Comparison of ENCODE assay signal across 10 cellular contexts in genomic region chr6:118725944-118726343, GRCh38.
A peak's percentile ranks its signal among the peaks of the same experiment; 100 is the strongest.
DNase-seq lines count a peak whose midpoint lies in the region; FAIRE-seq and TF ChIP-seq lines count a peak whose summit lies in the region.
"Had no signal": no experiment of that assay in that cellular context is flagged by ENCODE, and none has a peak within 500 bp of the region (broad histone marks: within the 10 kb centered on the region; RNA-seq: fewer than 3 reads in every experiment).

No MANE protein-coding gene starts in this region.

- H3K36me3 Mint-ChIP-seq in activated naive CD4-positive, alpha-beta T cell treated with anti-CD3 and anti-CD28 coated beads, Interleukin-2, amount 50 U/mL, for 24 hours, result no peaks in the 10 kb centered on the region

- peaks cover 69% of the 10 kb centered on the region for H3K4me1 Mint-ChIP-seq in activated naive CD4-positive, alpha-beta T cell treated with anti-CD3 and anti-CD28 coated beads, Interleukin-2, amount 50 U/mL, for 24 hours

- peak overlapping the region; percentile 40 for H3K4me3 Mint-ChIP-seq in activated naive CD4-positive, alpha-beta T cell treated with anti-CD3 and anti-CD28 coated beads, Interleukin-2, amount 50 U/mL, for 24 hours
- H3K4me3 Mint-ChIP-seq: dendritic cell treated with granulocyte-macrophage colony-stimulating factor and Interleukin-4, amounts not matched to agents 40 ng/mL and 50 ng/mL, for 4 days had no signal

- no peaks in the 10 kb centered on the region for H3K27me3 Mint-ChIP-seq in activated naive CD4-positive, alpha-beta T cell treated with anti-CD3 and anti-CD28 coated beads, Interleukin-2, amount 50 U/mL, for 24 hours
- H3K27me3 Mint-ChIP-seq: dendritic cell treated with granulocyte-macrophage colony-stimulating factor and Interleukin-4, amounts not matched to agents 40 ng/mL and 50 ng/mL, for 4 days had no signal

- H3K27ac Mint-ChIP-seq in activated naive CD4-positive, alpha-beta T cell treated with anti-CD3 and anti-CD28 coated beads, Interleukin-2, amount 50 U/mL, for 24 hours, result peak overlapping the region; percentile 90
- H3K27ac Mint-ChIP-seq: dendritic cell treated with granulocyte-macrophage colony-stimulating factor and Interleukin-4, amounts not matched to agents 40 ng/mL and 50 ng/mL, for 4 days had no signal

- TF ChIP-seq CTCF in GM20000 (IDR thresholded peaks at IDR 0.05; ENCODE audit: extremely low read depth, missing control alignments), result no peak
- no peak for TF ChIP-seq CTCF in D721Med (IDR thresholded peaks at IDR 0.05; ENCODE audit: insufficient read depth, missing control alignments)

- no peak for FAIRE-seq in D721Med (lab: Jason Lieb, UNC)

- no peaks in the 10 kb centered on the region for H3K9me3 Mint-ChIP-seq in activated naive CD4-positive, alpha-beta T cell treated with anti-CD3 and anti-CD28 coated beads, Interleukin-2, amount 50 U/mL, for 24 hours
- H3K9me3 Mint-ChIP-seq: dendritic cell treated with granulocyte-macrophage colony-stimulating factor and Interleukin-4, amounts not matched to agents 40 ng/mL and 50 ng/mL, for 4 days had no signal

- DNase-seq in ELR (ENCODE audit: low read depth), result peak; percentile 44
- peak; percentile 47 to 65 for DNase-seq in activated CD4-positive, alpha-beta T cell treated with anti-CD3 and anti-CD28 coated beads for 24 hours (ENCODE audit: low read depth in 2 of 2)
- DNase-seq in stimulated activated CD4-positive, alpha-beta T cell treated with anti-CD3 and anti-CD28 coated beads, Interleukin-4, amount 100 ng/mL, for 4 hours, result peak; percentile 54 to 85
- no peak for DNase-seq in NCI-H1417 (lab: John Stamatoyannopoulos, UW)
- no peak for DNase-seq in NCI-H1048 (lab: John Stamatoyannopoulos, UW)
- DNase-seq in GM20000 (ENCODE audit: low spot score), result no peak
- DNase-seq in D721Med (ENCODE audit: insufficient read length, low spot score), result no peak
- DNase-seq: C1 segment of cervical spinal cord had no signal

Comparison
In these comparisons a context has a peak if more than half of its experiments do, and no peak if none do; other contexts are left out.
1. DNase-seq: peak in ELR (single experiment), activated CD4-positive, alpha-beta T cell treated with anti-CD3 and anti-CD28 coated beads for 24 hours (2 of 2) and stimulated activated CD4-positive, alpha-beta T cell treated with anti-CD3 and anti-CD28 coated beads, Interleukin-4, amount 100 ng/mL, for 4 hours (2 of 2); none in NCI-H1417 (0 of 3), NCI-H1048 (single experiment), GM20000 (single experiment) and D721Med (single experiment).